ENCODE assay signal across 24 cellular contexts in the genomic region with DNA sequence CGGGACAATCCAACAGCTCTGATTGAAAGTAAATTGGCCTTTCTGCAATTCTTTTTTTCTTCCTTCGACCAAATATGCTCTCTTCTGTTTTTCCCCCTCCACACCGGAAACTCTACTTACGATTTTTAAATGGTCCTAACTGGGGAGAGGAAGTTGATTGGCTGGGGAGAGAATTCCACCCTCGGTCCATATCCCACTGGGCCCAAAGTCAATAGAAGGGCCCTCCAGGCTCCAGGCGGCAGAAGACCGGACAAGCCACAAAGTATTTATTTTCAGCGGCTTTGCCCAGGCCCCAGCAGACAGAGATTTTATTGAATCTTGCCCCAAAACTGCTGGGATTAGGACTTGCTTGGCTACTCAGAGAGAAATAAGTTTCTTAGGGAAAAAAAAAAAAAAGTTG.
"Had no signal": no experiment of that assay in that cellular context is flagged by ENCODE, and none has a peak within 500 bp of the region (broad histone marks: within the 10 kb centered on the region; RNA-seq: fewer than 3 reads in every experiment).

No MANE protein-coding gene starts in this region.

- H3K4me1 ChIP-seq: gastrocnemius medialis, psoas muscle had no signal

- H3K27me3 ChIP-seq: esophagus muscularis mucosa, gastrocnemius medialis, ovary, right atrium auricular region, thyroid gland had no signal

- H3K9me3 ChIP-seq: esophagus muscularis mucosa, gastrocnemius medialis, ovary, psoas muscle, right atrium auricular region, thyroid gland had no signal

- H3K36me3 ChIP-seq: esophagus muscularis mucosa, gastrocnemius medialis, ovary, right atrium auricular region, thyroid gland had no signal

- DNase-seq: activated CD4-positive, alpha-beta memory T cell treated with anti-CD3 and anti-CD28 coated beads for 36 hours; activated CD4-positive, alpha-beta T cell treated with anti-CD3 and anti-CD28 coated beads for 4 hours; activated CD4-positive, CD25-positive, alpha-beta regulatory T cell; activated effector memory CD4-positive, alpha-beta T cell treated with Interleukin-2 at 50 U/mL for 16 hours; activated naive CD4-positive, alpha-beta T cell treated with anti-CD3 and anti-CD28 coated beads for 36 hours; activated naive CD8-positive, alpha-beta T cell treated with anti-CD3 and anti-CD28 coated beads, Interleukin-2, amount 10 ng/mL, durations not matched to agents 7 days and 5 days; activated T-cell treated with anti-CD3 and anti-CD28 coated beads, Interleukin-2, amount 50 U/mL, for 72 hours; caudate nucleus; effector memory CD8-positive, alpha-beta T cell; gastrocnemius medialis; hippocampal formation; left cardiac atrium; naive B cell; stimulated activated CD4-positive, alpha-beta T cell treated with anti-CD3 and anti-CD28 coated beads, Interleukin-12 subunit alpha, Interleukin-12 subunit beta, amount 100 ng/mL, for 4 hours; stimulated activated CD4-positive, alpha-beta T cell treated with anti-CD3 and anti-CD28 coated beads, Interleukin-4, amount 100 ng/mL, for 4 hours; stimulated activated naive CD8-positive, alpha-beta T cell treated with anti-CD3 and anti-CD28 coated beads, Interleukin-15, Interleukin-2, amounts not matched to agents 100 U/mL and 50 U/mL, for 24 hours; SW 1271; T-helper 17 cell; thyroid gland had no signal

- ATAC-seq: activated T-cell treated with anti-CD3 and anti-CD28 coated beads, Interleukin-2, amount 50 U/mL, for 72 hours; effector memory CD8-positive, alpha-beta T cell; gastrocnemius medialis; psoas muscle; stimulated activated naive CD8-positive, alpha-beta T cell treated with anti-CD3 and anti-CD28 coated beads, Interleukin-15, Interleukin-2, amounts not matched to agents 100 U/mL and 50 U/mL, for 24 hours; T-helper 17 cell had no signal

- H3K27ac ChIP-seq: esophagus muscularis mucosa, gastrocnemius medialis, ovary, psoas muscle had no signal

- FAIRE-seq: islet of Langerhans had no signal

- H3K4me3 ChIP-seq: esophagus muscularis mucosa, gastrocnemius medialis, ovary, psoas muscle, right atrium auricular region, thyroid gland had no signal
